ENCODE assay signal across 8 cellular contexts in the genomic region with DNA sequence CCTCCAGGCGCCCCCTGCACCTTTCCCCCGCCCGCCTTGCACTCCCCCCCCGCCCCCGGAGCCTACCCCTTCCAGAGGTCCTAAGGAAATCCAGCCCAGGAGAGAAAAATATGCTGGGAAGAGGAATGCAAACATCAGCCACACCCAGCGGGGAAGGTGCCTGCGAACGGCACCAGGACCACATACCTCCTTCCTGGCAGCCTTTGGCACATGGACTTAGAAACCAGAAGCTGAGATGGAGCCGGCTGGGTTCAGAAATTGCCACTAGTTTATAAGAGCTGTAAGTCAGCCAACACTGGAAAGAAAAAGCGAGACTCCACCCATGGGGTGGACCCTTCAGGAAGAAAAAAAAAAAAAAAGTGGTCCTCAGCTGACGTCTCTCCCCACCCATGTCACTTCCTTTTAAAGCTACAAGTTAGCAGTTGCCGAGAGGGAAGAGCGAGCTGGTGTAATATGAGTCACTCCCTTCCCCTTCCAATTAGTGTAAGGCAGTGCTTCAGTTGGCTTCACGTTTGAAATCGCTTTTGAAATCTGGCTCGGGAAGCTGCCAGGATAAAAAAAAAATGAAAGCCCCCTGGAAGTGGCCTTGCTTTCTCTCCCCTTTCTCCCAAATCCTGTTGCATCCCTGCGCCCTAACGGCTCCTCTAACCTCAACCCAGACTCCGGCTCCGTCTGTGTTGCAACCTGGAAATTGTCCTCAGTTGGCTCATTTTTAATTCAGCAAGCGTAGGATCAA. TPM values are rescaled to one million over a fixed set of nuclear protein-coding genes. Genes with fewer than 3 reads are reported as not detected.
DNase-seq lines count a peak whose midpoint lies in the region; TF ChIP-seq lines count a peak whose summit lies in the region.

A gene with protein sequence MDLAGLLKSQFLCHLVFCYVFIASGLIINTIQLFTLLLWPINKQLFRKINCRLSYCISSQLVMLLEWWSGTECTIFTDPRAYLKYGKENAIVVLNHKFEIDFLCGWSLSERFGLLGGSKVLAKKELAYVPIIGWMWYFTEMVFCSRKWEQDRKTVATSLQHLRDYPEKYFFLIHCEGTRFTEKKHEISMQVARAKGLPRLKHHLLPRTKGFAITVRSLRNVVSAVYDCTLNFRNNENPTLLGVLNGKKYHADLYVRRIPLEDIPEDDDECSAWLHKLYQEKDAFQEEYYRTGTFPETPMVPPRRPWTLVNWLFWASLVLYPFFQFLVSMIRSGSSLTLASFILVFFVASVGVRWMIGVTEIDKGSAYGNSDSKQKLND (minus strand): TSS at position 310 of the 736 bp plus-strand sequence. CDS start 41,848 bp downstream, outside the sequence.

- no peaks in the 10 kb centered on the region for H3F3A ChIP-seq in Loucy (ENCODE audit: low read depth)
- peaks cover 36% of the 10 kb centered on the region for H3F3A ChIP-seq in neural progenitor cell (ENCODE audit: low read depth)

- peak within 1 kb of the TSS; percentile 64 for H3K9ac ChIP-seq in Loucy (ENCODE audit: low read depth, low read length, poor library complexity, severe bottlenecking)
- peak within 1 kb of the TSS; percentile 60 for H3K9ac ChIP-seq in neural progenitor cell

- H3K9me3 ChIP-seq in Loucy (ENCODE audit: insufficient read depth, low read depth, low read length) = no peaks in the 10 kb centered on the region
- H3K9me3 ChIP-seq in neural progenitor cell (ENCODE audit: low read depth) = no peaks in the 10 kb centered on the region

- H3K4me1 Mint-ChIP-seq in neural progenitor cell = peaks cover 28% of the 10 kb centered on the region

- peaks cover 21% of the 10 kb centered on the region for H3K36me3 Mint-ChIP-seq in neural progenitor cell

- H3K4me1 ChIP-seq in Loucy (ENCODE audit: insufficient read depth, low read length, poor library complexity, severe bottlenecking) (peaks cover 29% of the 10 kb centered on the region), neural progenitor cell (peaks cover 34% of the 10 kb centered on the region)

- H3K27me3 ChIP-seq in Loucy (ENCODE audit: insufficient read depth, low read length, poor library complexity, severe bottlenecking) (peaks cover 23% of the 10 kb centered on the region), neural progenitor cell (no peaks in the 10 kb centered on the region)

- H2AFZ ChIP-seq in Loucy (ENCODE audit: low read length) (peak within 1 kb of the TSS; percentile 98), neural progenitor cell (replicated peaks) (peak within 1 kb of the TSS; percentile 89)

- no peaks in the 10 kb centered on the region for H3K9me2 ChIP-seq in Loucy (replicated peaks; ENCODE audit: low read depth, low read length)

- H3K27me3 Mint-ChIP-seq in neural progenitor cell (ENCODE audit: insufficient read depth, low read depth) = no peaks in the 10 kb centered on the region

- H4K20me1 ChIP-seq in Loucy (ENCODE audit: insufficient read depth, low read length, poor library complexity, severe bottlenecking) (no peaks in the 10 kb centered on the region), neural progenitor cell (ENCODE audit: low read depth) (peaks cover 38% of the 10 kb centered on the region)

- peak within 1 kb of the TSS; percentile 93 for H3K27ac ChIP-seq in neural progenitor cell
- H3K27ac ChIP-seq in substantia nigra (ENCODE audit: low read depth, low read length, poor library complexity, severe bottlenecking) = peak within 1 kb of the TSS; percentile 82

- H3K79me2 ChIP-seq in Loucy (ENCODE audit: insufficient read depth, low read length) = no peaks in the 10 kb centered on the region
- H3K79me2 ChIP-seq in neural progenitor cell (ENCODE audit: low read depth) = peaks cover 44% of the 10 kb centered on the region

- peak within 1 kb of the TSS; percentile 95 for H3K4me3 Mint-ChIP-seq in neural progenitor cell

- TF ChIP-seq CTCF in Loucy (conservative IDR thresholded peaks at IDR 0.05; ENCODE audit: low read length) (no peak), foreskin fibroblast (IDR thresholded peaks at IDR 0.05; ENCODE audit: low read depth, low read length) (no peak), neural progenitor cell (IDR thresholded peaks at IDR 0.05) (no peak)

- no peaks in the 10 kb centered on the region for H3K36me3 ChIP-seq in Loucy (ENCODE audit: insufficient read depth, low read length)
- H3K36me3 ChIP-seq in neural progenitor cell = no peaks in the 10 kb centered on the region

- H3K9me3 Mint-ChIP-seq in neural progenitor cell = peaks cover 3% of the 10 kb centered on the region

- peak; percentile 98 for DNase-seq in ELR (ENCODE audit: low read depth)
- DNase-seq in H4 (ENCODE audit: low spot score) = peak; percentile 94
- DNase-seq in SHP77 treated with DMSO at 0.1 percent for 48 hours (lab: John Stamatoyannopoulos, UW) = peak; percentile 52
- peak; percentile 82 for DNase-seq in activated effector memory CD4-positive, alpha-beta T cell treated with anti-CD3 and anti-CD28 coated beads, Interleukin-2, amount 50 U/mL, for 16 hours
- peak; percentile 94 to 96 for DNase-seq in foreskin fibroblast
- DNase-seq in neural progenitor cell (ENCODE audit: low spot score) = peak; percentile 94
- peak in 37 of 49 donors; percentile 15 to 80 (median 54) for DNase-seq in substantia nigra (lab: John Stamatoyannopoulos, UW)

- H3K4me2 ChIP-seq in Loucy (ENCODE audit: low read depth, low read length, poor library complexity, severe bottlenecking) (peak within 1 kb of the TSS; percentile 92), neural progenitor cell (peak within 1 kb of the TSS; percentile 82)

- peak within 1 kb of the TSS; percentile 100 for H3K27ac Mint-ChIP-seq in neural progenitor cell

- H3K4me3 ChIP-seq in Loucy (ENCODE audit: low read length, poor library complexity, severe bottlenecking) (peak within 1 kb of the TSS; percentile 84), foreskin fibroblast (ENCODE audit: low read depth in 1 of 2, low read length in 2 of 2) (peak within 1 kb of the TSS; percentile 53 to 63), neural progenitor cell (peak within 1 kb of the TSS; percentile 94)

RNA-seq across cellular contexts. Expression of the gene that starts here (rescaled TPM):
- total RNA-seq in H4 (2014; rRNA removed; shearing (Covaris generic)) = 3.4 and 3.9 TPM in 2 replicates
- 30.5 and 34.5 TPM in 2 replicates for total RNA-seq in neural progenitor cell (ENCODE audit: low replicate concordance)

Comparison
In these comparisons a context has a peak if more than half of its experiments do, and no peak if none do; other contexts are left out.
1. Peak in every context shown above with its lines: DNase-seq, H3K4me3 ChIP-seq and H3K27ac ChIP-seq.